ENCODE assay signal across 1 cellular context in the genomic region with DNA sequence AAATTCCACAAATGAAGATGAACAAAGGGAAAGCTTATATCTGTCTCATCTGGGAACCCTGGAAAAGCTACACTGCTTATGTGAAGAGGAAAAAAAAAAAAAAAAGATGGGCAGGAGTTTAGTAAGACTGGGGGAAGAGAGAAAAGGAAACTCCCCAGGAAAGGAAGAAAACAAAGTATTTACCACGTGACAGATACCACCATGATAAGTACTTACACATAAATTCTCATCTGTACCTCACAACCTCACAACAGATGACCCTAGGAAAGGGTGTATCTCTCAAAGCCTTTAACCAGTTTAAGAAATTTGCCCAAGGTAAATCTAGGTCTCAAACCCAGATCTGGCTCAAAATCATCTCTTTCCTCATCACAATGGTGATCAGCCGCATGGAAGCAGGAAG.
TF ChIP-seq lines count a peak whose summit lies in the region.

No MANE protein-coding gene starts in this region.

TF ChIP-seq in K562, 482 proteins besides CTCF, POLR2A, EP300 and RAD21 (continued from another document):
- TF ChIP-seq HBP1 (CRISPR knock-in tag; IDR thresholded peaks at IDR 0.05) (no peak), TOE1 (IDR thresholded peaks at IDR 0.05; ENCODE audit: borderline replicate concordance) (peak; percentile 85), TOE1 (CRISPR knock-in tag; IDR thresholded peaks at IDR 0.05; ENCODE audit: borderline replicate concordance, low read depth) (no peak), TFAM (CRISPR knock-in tag; conservative IDR thresholded peaks at IDR 0.05) (no peak), ZNF384 (IDR thresholded peaks at IDR 0.05; ENCODE audit: low read depth, low read length) (peak; percentile 40; the same call in 1 of the 2 replicates), ZNF766 (CRISPR knock-in tag; conservative IDR thresholded peaks at IDR 0.05) (peak; percentile 42; the same call in 1 of the 2 replicates), SMAD4 (CRISPR knock-in tag; conservative IDR thresholded peaks at IDR 0.05) (0 out of 2 replicates have a peak, but pooled peaks have one; percentile 13), CLOCK (CRISPR knock-in tag; IDR thresholded peaks at IDR 0.05; ENCODE audit: borderline replicate concordance) (no peak), L3MBTL2 (IDR thresholded peaks at IDR 0.05) (peak; percentile 44; the same call in 1 of the 2 replicates), SOX6 (IDR thresholded peaks at IDR 0.05) (peak; percentile 8; the same call in 1 of the 2 replicates), VEZF1 (CRISPR knock-in tag; IDR thresholded peaks at IDR 0.05) (0 out of 2 replicates have a peak, but pooled peaks have one; percentile 19), CHD2 (IDR thresholded peaks at IDR 0.05; ENCODE audit: low read depth, low read length) (no peak), ZNF146 (CRISPR knock-in tag; IDR thresholded peaks at IDR 0.05; ENCODE audit: unreplicated experiment) (no peak), PYGO2 (tag; IDR thresholded peaks at IDR 0.05) (no peak), NR2C2 (CRISPR knock-in tag; IDR thresholded peaks at IDR 0.05) (no peak), NR2C2 (tag; IDR thresholded peaks at IDR 0.05) (peak; percentile 33; the same call in 1 of the 2 replicates), ILK (tag; IDR thresholded peaks at IDR 0.05; ENCODE audit: borderline replicate concordance, low read depth) (0 out of 2 replicates have a peak, but pooled peaks have one; percentile 16), HNRNPUL1 (IDR thresholded peaks at IDR 0.05; ENCODE audit: low read length) (no peak)
- TF ChIP-seq, protein P1, sequence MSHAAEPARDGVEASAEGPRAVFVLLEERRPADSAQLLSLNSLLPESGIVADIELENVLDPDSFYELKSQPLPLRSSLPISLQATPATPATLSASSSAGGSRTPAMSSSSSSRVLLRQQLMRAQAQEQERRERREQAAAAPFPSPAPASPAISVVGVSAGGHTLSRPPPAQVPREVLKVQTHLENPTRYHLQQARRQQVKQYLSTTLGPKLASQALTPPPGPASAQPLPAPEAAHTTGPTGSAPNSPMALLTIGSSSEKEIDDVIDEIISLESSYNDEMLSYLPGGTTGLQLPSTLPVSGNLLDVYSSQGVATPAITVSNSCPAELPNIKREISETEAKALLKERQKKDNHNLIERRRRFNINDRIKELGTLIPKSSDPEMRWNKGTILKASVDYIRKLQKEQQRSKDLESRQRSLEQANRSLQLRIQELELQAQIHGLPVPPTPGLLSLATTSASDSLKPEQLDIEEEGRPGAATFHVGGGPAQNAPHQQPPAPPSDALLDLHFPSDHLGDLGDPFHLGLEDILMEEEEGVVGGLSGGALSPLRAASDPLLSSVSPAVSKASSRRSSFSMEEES (CRISPR knock-in tag; IDR thresholded peaks at IDR 0.05), result peak; percentile 85
